Comparison of ENCODE assay signal across 1 cellular context in genomic region chr16:16205864-16206263, GRCh38. TPM values are rescaled to one million over a fixed set of nuclear protein-coding genes. Genes with fewer than 3 reads are reported as not detected.
"Had no signal": no experiment of that assay in that cellular context is flagged by ENCODE, and none has a peak within 500 bp of the region (broad histone marks: within the 10 kb centered on the region; RNA-seq: fewer than 3 reads in every experiment).

No MANE protein-coding gene starts in this region.

RNA-seq across cellular contexts. Expression of gene ABCC6, which starts 17.4 kb away (rescaled TPM):
- polyA plus RNA-seq: keratinocyte had no signal
